In the genomic region with DNA sequence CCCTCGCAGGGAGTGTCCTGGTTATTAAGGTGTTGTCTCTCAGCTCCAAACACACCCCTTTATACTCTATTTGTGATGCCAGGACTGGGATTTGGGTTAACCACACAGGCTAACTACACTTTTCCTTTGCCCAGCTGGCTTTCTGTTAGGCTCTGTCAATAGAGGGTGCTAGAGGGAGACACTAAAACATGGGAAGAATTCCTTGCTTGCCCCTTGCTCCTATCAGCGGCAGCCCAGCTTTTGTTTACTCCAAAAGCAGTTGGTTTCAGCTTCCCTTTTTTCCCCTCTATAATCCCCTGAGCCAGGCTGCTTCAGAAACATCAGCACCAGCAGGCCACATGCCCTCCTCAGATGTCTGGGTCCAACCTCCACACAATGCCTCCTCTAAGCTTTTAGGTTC, we compare ENCODE assay signal across 9 cellular contexts.
DNase-seq lines count a peak whose midpoint lies in the region; ATAC-seq and TF ChIP-seq lines count a peak whose summit lies in the region.
"Had no signal": no experiment of that assay in that cellular context is flagged by ENCODE, and none has a peak within 500 bp of the region (broad histone marks: within the 10 kb centered on the region; RNA-seq: fewer than 3 reads in every experiment).

No MANE protein-coding gene starts in this region.

- intact Hi-C loops in heart right ventricle (cut with DNase I) (no loop called here), aorta (cut with DNase I) (no loop called here), vagina (cut with DNase I) (no loop called here)

- H3K4me3 ChIP-seq in heart right ventricle = no peak overlapping the region
- H3K4me3 ChIP-seq in aorta (ENCODE audit: low read length in 2 of 2) = no peak overlapping the region
- H3K4me3 ChIP-seq in vagina = no peak overlapping the region

- H3K27me3 ChIP-seq in heart right ventricle (peaks cover 0 to 4% (median 0%) of the 10 kb centered on the region in 7 donors), aorta (ENCODE audit: control insufficient read depth in 1 of 2, insufficient read depth in 2 of 2, low read length in 1 of 2) (no peaks in the 10 kb centered on the region), vagina (no peaks in the 10 kb centered on the region)

- TF ChIP-seq CTCF in HFFc6 (IDR thresholded peaks at IDR 0.05) = peak; percentile 80
- TF ChIP-seq CTCF in heart right ventricle (IDR thresholded peaks at IDR 0.05) = peak in 7 of 9 donors; percentile 28 to 52 (median 40)
- TF ChIP-seq CTCF in vagina (IDR thresholded peaks at IDR 0.05) = no peak

- H3K27ac ChIP-seq in heart right ventricle = no peak overlapping the region
- no peak overlapping the region for H3K27ac ChIP-seq in aorta (ENCODE audit: low read depth in 1 of 2, low read length in 2 of 2)
- no peak overlapping the region for H3K27ac ChIP-seq in vagina

- ATAC-seq in heart right ventricle (peak in 3 of 8 donors; percentile 31 to 55 (median 49)), aorta (ENCODE audit: low FRiP score) (peak; percentile 70), GM21825 (IDR thresholded peaks at IDR 0.05; ENCODE audit: unreplicated experiment) (no peak), HG03159 (IDR thresholded peaks at IDR 0.05; ENCODE audit: unreplicated experiment) (no peak)

- no peaks in the 10 kb centered on the region for H3K9me3 ChIP-seq in heart right ventricle
- H3K9me3 ChIP-seq in aorta (ENCODE audit: control insufficient read depth, low read length) = no peaks in the 10 kb centered on the region
- no peaks in the 10 kb centered on the region for H3K9me3 ChIP-seq in vagina

- H3K36me3 Mint-ChIP-seq in HFFc6 (ENCODE audit: low read depth) = no peaks in the 10 kb centered on the region

- peaks cover 49% of the 10 kb centered on the region for H3K4me1 Mint-ChIP-seq in HFFc6 (ENCODE audit: low read depth)

- peak overlapping the region; percentile 56; the same call in 1 of the 2 replicates for H3K4me3 Mint-ChIP-seq in HFFc6
- H3K4me3 Mint-ChIP-seq: dendritic cell treated with granulocyte-macrophage colony-stimulating factor and Interleukin-4, amounts not matched to agents 40 ng/mL and 50 ng/mL, for 4 days had no signal

- TF ChIP-seq POLR2A in vagina (IDR thresholded peaks at IDR 0.05) = no peak

- DNase-seq in AG08396 (ENCODE audit: low spot score) (peak; percentile 34), HFFc6 (peak; percentile 58), SHP77 (lab: John Stamatoyannopoulos, UW) (peak; percentile 72 to 76), heart right ventricle (peak in 1 of 2 donors; percentile 5), aorta (no peak), vagina (ENCODE audit: extremely low spot score in 2 of 2) (no peak)

- no peaks in the 10 kb centered on the region for H3K36me3 ChIP-seq in heart right ventricle
- no peaks in the 10 kb centered on the region for H3K36me3 ChIP-seq in aorta (ENCODE audit: control insufficient read depth in 1 of 2, insufficient read depth in 2 of 2, low read length in 1 of 2)
- H3K36me3 ChIP-seq in vagina = no peaks in the 10 kb centered on the region

- 31 to 38% methylated on average over 2 of the region's 2 CpGs for WGBS in heart right ventricle, 2 donors
- 21 to 37% methylated on average over 2 of the region's 2 CpGs for WGBS in aorta, 2 donors

- no peaks in the 10 kb centered on the region for H3K9me3 Mint-ChIP-seq in HFFc6

- H3K27ac Mint-ChIP-seq in HFFc6 = peak overlapping the region; percentile 76; the same call in 1 of the 2 replicates
- H3K27ac Mint-ChIP-seq: dendritic cell treated with granulocyte-macrophage colony-stimulating factor and Interleukin-4, amounts not matched to agents 40 ng/mL and 50 ng/mL, for 4 days had no signal

- peaks cover 1% of the 10 kb centered on the region; the same call in 1 of the 2 replicates for H3K27me3 Mint-ChIP-seq in HFFc6 (ENCODE audit: insufficient read depth)
- H3K27me3 Mint-ChIP-seq: dendritic cell treated with granulocyte-macrophage colony-stimulating factor and Interleukin-4, amounts not matched to agents 40 ng/mL and 50 ng/mL, for 4 days had no signal

- H3K4me1 ChIP-seq in heart right ventricle (no peaks in the 10 kb centered on the region), aorta (ENCODE audit: control insufficient read depth in 1 of 2, insufficient read depth in 2 of 2, low read length in 2 of 2) (no peaks in the 10 kb centered on the region), vagina (no peaks in the 10 kb centered on the region)

Comparison
In these comparisons a context has a peak if more than half of its experiments do, and no peak if none do; other contexts are left out.
1. DNase-seq: peak in AG08396 (single experiment), HFFc6 (single experiment) and SHP77 (2 of 2); none in aorta (0 of 2) and vagina (0 of 2).
2. CTCF ChIP-seq: peak in HFFc6 (single experiment) and heart right ventricle (7 of 9); none in vagina (0 of 3).